24 cellular contexts compared by ENCODE assay signal in genomic region chr6:11964729-11965128, GRCh38.
"Had no signal": no experiment of that assay in that cellular context is flagged by ENCODE, and none has a peak within 500 bp of the region (broad histone marks: within the 10 kb centered on the region; RNA-seq: fewer than 3 reads in every experiment).

No MANE protein-coding gene starts in this region.

- DNase-seq: activated B cell treated with CpG ODN at 0.5 μM for 24 hours; activated CD4-positive, alpha-beta T cell treated with anti-CD3 and anti-CD28 coated beads, Interleukin-2, amount 50 U/mL, for 1 hour; activated CD8-positive, alpha-beta T cell treated with anti-CD3 and anti-CD28 coated beads for 36 hours; activated gamma-delta T cell treated with Interleukin-2 at 50 U/mL for 16 hours; activated naive CD4-positive, alpha-beta T cell treated with anti-CD3 and anti-CD28 coated beads, Interleukin-2, amount 50 U/mL, for 16 hours; activated T-cell treated with anti-CD3 and anti-CD28 coated beads, Interleukin-2, amount 50 U/mL, for 4 hours; amygdala; dermis blood vessel endothelial cell; effector CD4-positive, alpha-beta T cell; esophagus squamous epithelium; head of caudate nucleus; hypothalamus; immature natural killer cell; midbrain; naive thymus-derived CD4-positive, alpha-beta T cell; occipital lobe; psoas muscle; stimulated activated CD4-positive, alpha-beta T cell treated with anti-CD3 and anti-CD28 coated beads, Interleukin-15, amount 100 ng/mL, for 24 hours; stimulated activated CD4-positive, alpha-beta T cell treated with anti-CD3 and anti-CD28 coated beads, Interleukin-2, amount 100 ng/mL, for 24 hours; stimulated activated naive CD4-positive, alpha-beta T cell had no signal

- H3K4me3 ChIP-seq: esophagus squamous epithelium, psoas muscle, right atrium auricular region, tibial nerve had no signal

- H3K27me3 ChIP-seq: esophagus squamous epithelium, right atrium auricular region, tibial nerve had no signal

- H3K36me3 ChIP-seq: esophagus squamous epithelium, right atrium auricular region, tibial nerve had no signal

- H3K27ac ChIP-seq: epithelial cell of prostate, esophagus squamous epithelium, parathyroid adenoma, psoas muscle, right atrium auricular region, tibial nerve had no signal

- H3K9me3 ChIP-seq: esophagus squamous epithelium, psoas muscle, right atrium auricular region, tibial nerve had no signal

- H3K4me1 ChIP-seq: parathyroid adenoma, psoas muscle, right atrium auricular region had no signal

- H3K9ac ChIP-seq: parathyroid adenoma had no signal

- H2AFZ ChIP-seq: parathyroid adenoma had no signal
